Comparison of ENCODE assay signal across 23 cellular contexts in genomic region chr13:55087085-55087484, GRCh38.
"Had no signal": no experiment of that assay in that cellular context is flagged by ENCODE, and none has a peak within 500 bp of the region (broad histone marks: within the 10 kb centered on the region; RNA-seq: fewer than 3 reads in every experiment).

No MANE protein-coding gene starts in this region.

- H3K4me3 Mint-ChIP-seq: activated T-cell treated with anti-CD3 and anti-CD28 coated beads, Interleukin-2, amount 50 U/mL, for 72 hours; central memory CD8-positive, alpha-beta T cell; dendritic cell treated with granulocyte-macrophage colony-stimulating factor and Interleukin-4, amounts not matched to agents 40 ng/mL and 50 ng/mL, for 4 days; memory B cell; naive thymus-derived CD8-positive, alpha-beta T cell; neural crest cell; T-helper 2 cell treated with Interferon-gamma antibody and Interleukin-4, amounts not matched to agents 5 μg/mL and 100 μg/mL, for 36 hours had no signal

- H3K27ac Mint-ChIP-seq: activated naive CD4-positive, alpha-beta T cell treated with anti-CD3 and anti-CD28 coated beads, Interleukin-2, amount 50 U/mL, for 72 hours; activated T-cell treated with anti-CD3 and anti-CD28 coated beads, Interleukin-2, amount 50 U/mL, for 72 hours; dendritic cell treated with granulocyte-macrophage colony-stimulating factor and Interleukin-4, amounts not matched to agents 40 ng/mL and 50 ng/mL, for 4 days; memory B cell; naive thymus-derived CD8-positive, alpha-beta T cell; T-helper 2 cell treated with Interferon-gamma antibody and Interleukin-4, amounts not matched to agents 5 μg/mL and 100 μg/mL, for 36 hours had no signal

- H3K4me1 ChIP-seq: breast epithelium, esophagus squamous epithelium, heart right ventricle, right atrium auricular region, spleen, suprapubic skin, tibial artery had no signal

- H3K4me1 Mint-ChIP-seq: central memory CD8-positive, alpha-beta T cell; memory B cell; naive thymus-derived CD8-positive, alpha-beta T cell; neural crest cell had no signal

- H3K36me3 ChIP-seq: breast epithelium, esophagus squamous epithelium, heart right ventricle, right atrium auricular region, spleen, suprapubic skin, tibial artery had no signal

- H3K27ac ChIP-seq: breast epithelium, epithelial cell of prostate, esophagus squamous epithelium, heart right ventricle, right atrium auricular region, spleen, suprapubic skin, tibial artery had no signal

- H3K27me3 ChIP-seq: breast epithelium, esophagus squamous epithelium, heart right ventricle, right atrium auricular region, spleen, suprapubic skin, tibial artery had no signal

- H3K27me3 Mint-ChIP-seq: central memory CD8-positive, alpha-beta T cell; dendritic cell treated with granulocyte-macrophage colony-stimulating factor and Interleukin-4, amounts not matched to agents 40 ng/mL and 50 ng/mL, for 4 days; memory B cell; naive thymus-derived CD8-positive, alpha-beta T cell had no signal

- H3K9me3 ChIP-seq: breast epithelium, esophagus squamous epithelium, right atrium auricular region, suprapubic skin, tibial artery had no signal

- H3K4me3 ChIP-seq: breast epithelium, esophagus squamous epithelium, heart right ventricle, right atrium auricular region, spleen, suprapubic skin, tibial artery had no signal

- H3K36me3 Mint-ChIP-seq: memory B cell; naive thymus-derived CD8-positive, alpha-beta T cell had no signal

- DNase-seq: activated CD4-positive, alpha-beta T cell treated with anti-CD3 and anti-CD28 coated beads for 4 hours; activated CD4-positive, alpha-beta T cell treated with anti-CD3 and anti-CD28 coated beads, Interleukin-2, amount 50 U/mL, for 4 hours; activated naive CD4-positive, alpha-beta T cell; activated T-cell treated with anti-CD3 and anti-CD28 coated beads for 4 hours; activated T-cell treated with anti-CD3 and anti-CD28 coated beads, Interleukin-2, amount 50 U/mL, for 72 hours; effector CD4-positive, alpha-beta T cell; esophagus squamous epithelium; foreskin melanocyte; heart right ventricle; spleen; stimulated activated naive CD4-positive, alpha-beta T cell; tibial artery had no signal
